Comparison of ENCODE assay signal across 1 cellular context in the genomic region with DNA sequence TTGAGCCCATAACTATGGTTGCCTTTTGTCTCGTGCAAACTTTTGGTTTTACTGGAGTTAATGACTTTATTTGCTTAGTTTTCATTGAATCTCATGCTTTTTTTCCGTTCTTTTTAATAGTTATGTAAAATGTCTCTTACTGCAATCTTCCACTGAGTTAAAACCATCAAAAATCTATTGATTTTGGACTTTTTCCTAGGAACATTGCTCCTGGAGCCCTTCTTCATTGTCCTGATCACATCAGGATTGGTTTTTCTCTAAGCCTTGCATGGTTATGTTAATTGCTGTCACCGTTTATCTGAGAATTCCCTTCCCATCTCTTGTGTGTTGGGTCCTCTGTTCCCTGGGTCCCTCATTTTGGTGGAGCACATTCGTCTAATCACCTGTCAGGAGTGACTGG.
TF ChIP-seq lines count a peak whose summit lies in the region.

No MANE protein-coding gene starts in this region.

TF ChIP-seq in liver, 16 proteins besides CTCF, POLR2A, EP300 and RAD21 (continued from another document):
- TF ChIP-seq, protein P1, sequence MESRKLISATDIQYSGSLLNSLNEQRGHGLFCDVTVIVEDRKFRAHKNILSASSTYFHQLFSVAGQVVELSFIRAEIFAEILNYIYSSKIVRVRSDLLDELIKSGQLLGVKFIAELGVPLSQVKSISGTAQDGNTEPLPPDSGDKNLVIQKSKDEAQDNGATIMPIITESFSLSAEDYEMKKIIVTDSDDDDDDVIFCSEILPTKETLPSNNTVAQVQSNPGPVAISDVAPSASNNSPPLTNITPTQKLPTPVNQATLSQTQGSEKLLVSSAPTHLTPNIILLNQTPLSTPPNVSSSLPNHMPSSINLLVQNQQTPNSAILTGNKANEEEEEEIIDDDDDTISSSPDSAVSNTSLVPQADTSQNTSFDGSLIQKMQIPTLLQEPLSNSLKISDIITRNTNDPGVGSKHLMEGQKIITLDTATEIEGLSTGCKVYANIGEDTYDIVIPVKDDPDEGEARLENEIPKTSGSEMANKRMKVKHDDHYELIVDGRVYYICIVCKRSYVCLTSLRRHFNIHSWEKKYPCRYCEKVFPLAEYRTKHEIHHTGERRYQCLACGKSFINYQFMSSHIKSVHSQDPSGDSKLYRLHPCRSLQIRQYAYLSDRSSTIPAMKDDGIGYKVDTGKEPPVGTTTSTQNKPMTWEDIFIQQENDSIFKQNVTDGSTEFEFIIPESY (IDR thresholded peaks at IDR 0.05), result no peak
